26 cellular contexts compared by ENCODE assay signal in the genomic region with DNA sequence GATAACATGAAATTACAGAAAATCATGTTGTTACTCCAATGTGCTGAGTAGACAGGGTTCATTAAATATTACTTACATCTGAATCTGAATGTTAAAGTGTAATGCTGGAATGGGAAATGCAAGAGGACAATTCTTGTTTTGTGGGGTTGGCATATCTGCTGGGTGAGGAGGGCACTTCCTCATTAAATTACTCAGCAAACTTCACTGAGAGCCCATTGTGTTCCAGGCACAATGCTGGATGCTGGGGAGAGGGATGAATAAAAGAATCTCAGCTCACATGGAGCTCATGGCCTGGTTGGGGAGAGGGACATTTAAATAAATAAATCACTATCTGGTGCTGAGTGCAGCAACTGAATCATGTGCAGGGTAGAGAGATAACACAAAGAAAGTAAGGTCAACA.
A peak's percentile ranks its signal among the peaks of the same experiment; 100 is the strongest.
DNase-seq lines count a peak whose midpoint lies in the region; TF ChIP-seq lines count a peak whose summit lies in the region.
"Had no signal": no experiment of that assay in that cellular context is flagged by ENCODE, and none has a peak within 500 bp of the region (broad histone marks: within the 10 kb centered on the region; RNA-seq: fewer than 3 reads in every experiment).

No MANE protein-coding gene starts in this region.

- TF ChIP-seq CTCF in mammary epithelial cell (conservative IDR thresholded peaks at IDR 0.05 in 1 of 2, IDR thresholded peaks at IDR 0.05 in 1 of 2; ENCODE audit: extremely low read depth in 1 of 2, insufficient read depth in 1 of 2, low read depth in 1 of 2, low read length in 2 of 2) = no peak
- no peak for TF ChIP-seq CTCF in MCF 10A (IDR thresholded peaks at IDR 0.05; ENCODE audit: unreplicated experiment)

- no peak overlapping the region for H3K4me2 ChIP-seq in mammary epithelial cell (ENCODE audit: insufficient read depth, low read depth, low read length)

- DNase-seq in mammary epithelial cell (peak; percentile 55), MCF 10A (ENCODE audit: unreplicated experiment) (no peak), RPMI7951 (ENCODE audit: low read depth) (peak; percentile 35), kidney tubule cell (ENCODE audit: low spot score) (peak; percentile 22), substantia nigra (lab: John Stamatoyannopoulos, UW) (peak in 31 of 49 donors; percentile 6 to 72 (median 20)), HPDE6-E6E7 (ENCODE audit: extremely low spot score) (no peak), RPMI8226 (no peak), LoVo (ENCODE audit: low spot score) (no peak)
- DNase-seq: activated B cell treated with CpG ODN at 0.5 μM for 24 hours; activated CD4-positive, alpha-beta T cell treated with anti-CD3 and anti-CD28 coated beads, Interleukin-2, amount 50 U/mL, for 4 hours; activated naive CD8-positive, alpha-beta T cell treated with anti-CD3 and anti-CD28 coated beads for 36 hours; DMS79 treated with DMSO at 0.1 percent for 48 hours; H7; Kasumi-1; kidney; NCI-H1092; NCI-H187; NCI-H526 treated with DMSO at 0.1 percent for 48 hours; right cardiac atrium; stimulated activated CD4-positive, alpha-beta T cell treated with anti-CD3 and anti-CD28 coated beads, Interleukin-12 subunit alpha, Interleukin-12 subunit beta, amount 100 ng/mL, for 4 hours; stimulated activated CD4-positive, alpha-beta T cell treated with anti-CD3 and anti-CD28 coated beads, Interleukin-4, amount 100 ng/mL, for 24 hours; stimulated activated naive B cell treated with anti-CD40 and anti-IgM and Interleukin-4, amounts not matched to agents 10 μg/mL and 1 μg/mL and 100 μg/mL, for 72 hours; T-helper 9 cell; tibial artery had no signal

- H3K27me3 ChIP-seq in mammary epithelial cell (ENCODE audit: insufficient read depth, low read length) = no peaks in the 10 kb centered on the region
- H3K27me3 ChIP-seq: ascending aorta, tibial artery had no signal

- CTCF ChIA-PET in mammary epithelial cell (lab: Charles Lee; ENCODE audit: low non-redundant PET) = no interaction called here
- CTCF ChIA-PET in MCF 10A (lab: Yijun Ruan, JAX) = interaction anchor here (0.7 kb wide), 1 partner anchor 249 kb away, joined by 3 read pairs; no protein-coding TSS in a partner anchor

- in situ Hi-C loops in mammary epithelial cell (cut with MboI; ENCODE audit: low sequenced_read_pairs in 2 of 2) = no loop called here

- no peaks in the 10 kb centered on the region for H3K9me3 ChIP-seq in mammary epithelial cell (replicated peaks; ENCODE audit: insufficient read depth, low read length)
- H3K9me3 ChIP-seq: ascending aorta, tibial artery had no signal

- H3K27ac ChIP-seq in mammary epithelial cell (ENCODE audit: insufficient read depth, low read depth, low read length) (peak overlapping the region; percentile 9), substantia nigra (ENCODE audit: low read depth, low read length, poor library complexity, severe bottlenecking) (no peak overlapping the region)
- H3K27ac ChIP-seq: 22Rv1, ascending aorta, tibial artery had no signal

- dilution Hi-C loops in mammary epithelial cell (cut with HindIII; ENCODE audit: low sequenced_read_pairs) = no loop called here

- no peak overlapping the region for H3K9ac ChIP-seq in mammary epithelial cell (ENCODE audit: insufficient read depth, low read length)

- no peaks in the 10 kb centered on the region for H3K36me3 ChIP-seq in mammary epithelial cell (ENCODE audit: insufficient read depth, low read length)
- H3K36me3 ChIP-seq: ascending aorta, tibial artery had no signal

- no peaks in the 10 kb centered on the region for H3K79me2 ChIP-seq in mammary epithelial cell (ENCODE audit: insufficient read depth, low read length)

- H3K36me3 Mint-ChIP-seq in MCF 10A (ENCODE audit: insufficient read depth, unreplicated experiment) = no peaks in the 10 kb centered on the region
- H3K36me3 Mint-ChIP-seq: activated naive CD8-positive, alpha-beta T cell treated with anti-CD3 and anti-CD28 coated beads for 36 hours had no signal

- no peak overlapping the region for H3K4me3 Mint-ChIP-seq in MCF 10A (ENCODE audit: unreplicated experiment)
- H3K4me3 Mint-ChIP-seq: activated B cell treated with CpG ODN at 0.5 μM for 24 hours; activated naive CD8-positive, alpha-beta T cell treated with anti-CD3 and anti-CD28 coated beads for 36 hours; stimulated activated naive B cell treated with anti-CD40 and anti-IgM and Interleukin-4, amounts not matched to agents 10 μg/mL and 1 μg/mL and 100 μg/mL, for 72 hours had no signal

- H4K20me1 ChIP-seq in mammary epithelial cell (ENCODE audit: insufficient read depth, low read length) = no peaks in the 10 kb centered on the region

- no peaks in the 10 kb centered on the region for H3K4me1 Mint-ChIP-seq in MCF 10A (ENCODE audit: insufficient read depth, unreplicated experiment)
- H3K4me1 Mint-ChIP-seq: activated naive CD8-positive, alpha-beta T cell treated with anti-CD3 and anti-CD28 coated beads for 36 hours had no signal

- peak overlapping the region; percentile 40 for H2AFZ ChIP-seq in mammary epithelial cell (ENCODE audit: low read depth, low read length)

- H3K4me3 ChIP-seq in mammary epithelial cell (replicated peaks in 1 of 3; ENCODE audit: insufficient read depth in 1 of 3, low read depth in 2 of 3, low read length in 3 of 3) = no peak overlapping the region
- H3K4me3 ChIP-seq: ascending aorta, tibial artery had no signal

- H3K27me3 Mint-ChIP-seq in MCF 10A (ENCODE audit: insufficient read depth, unreplicated experiment) = no peaks in the 10 kb centered on the region
- H3K27me3 Mint-ChIP-seq: activated B cell treated with CpG ODN at 0.5 μM for 24 hours; activated naive CD8-positive, alpha-beta T cell treated with anti-CD3 and anti-CD28 coated beads for 36 hours; stimulated activated naive B cell treated with anti-CD40 and anti-IgM and Interleukin-4, amounts not matched to agents 10 μg/mL and 1 μg/mL and 100 μg/mL, for 72 hours had no signal

- H3K9me3 Mint-ChIP-seq in MCF 10A (ENCODE audit: unreplicated experiment) = no peaks in the 10 kb centered on the region

- POLR2A ChIA-PET in MCF 10A (lab: Yijun Ruan, JAX) = interaction anchor here (0.6 to 0.9 kb wide), 2 partner anchors 11 to 86 kb away, joined by 3 to 4 read pairs; no protein-coding TSS in a partner anchor

- intact Hi-C loops in mammary epithelial cell (cut with micrococcal nuclease) = no loop called here
- intact Hi-C loops in MCF 10A (cut with micrococcal nuclease) = no loop called here

- peaks cover 64% of the 10 kb centered on the region for H3K4me1 ChIP-seq in mammary epithelial cell (ENCODE audit: insufficient read depth, low read length)
- H3K4me1 ChIP-seq: ascending aorta, tibial artery had no signal

- no TSS peak for BruUV-seq in mammary epithelial cell (replicated peaks; lab: Mats Ljungman, UMichigan)
- BruUV-seq in MCF 10A (replicated peaks; lab: Mats Ljungman, UMichigan) = no TSS peak

- H3K27ac Mint-ChIP-seq in MCF 10A (ENCODE audit: low read depth, unreplicated experiment) = no peak overlapping the region
- H3K27ac Mint-ChIP-seq: activated B cell treated with CpG ODN at 0.5 μM for 24 hours; activated naive CD8-positive, alpha-beta T cell treated with anti-CD3 and anti-CD28 coated beads for 36 hours; stimulated activated naive B cell treated with anti-CD40 and anti-IgM and Interleukin-4, amounts not matched to agents 10 μg/mL and 1 μg/mL and 100 μg/mL, for 72 hours had no signal

Comparison
In these comparisons a context has a peak if more than half of its experiments do, and no peak if none do; other contexts are left out.
1. DNase-seq: peak in mammary epithelial cell (single experiment), RPMI7951 (single experiment), kidney tubule cell (single experiment) and substantia nigra (31 of 49); none in MCF 10A (single experiment), HPDE6-E6E7 (single experiment), RPMI8226 (single experiment) and LoVo (single experiment).